1 cellular context compared by ENCODE assay signal in the genomic region with DNA sequence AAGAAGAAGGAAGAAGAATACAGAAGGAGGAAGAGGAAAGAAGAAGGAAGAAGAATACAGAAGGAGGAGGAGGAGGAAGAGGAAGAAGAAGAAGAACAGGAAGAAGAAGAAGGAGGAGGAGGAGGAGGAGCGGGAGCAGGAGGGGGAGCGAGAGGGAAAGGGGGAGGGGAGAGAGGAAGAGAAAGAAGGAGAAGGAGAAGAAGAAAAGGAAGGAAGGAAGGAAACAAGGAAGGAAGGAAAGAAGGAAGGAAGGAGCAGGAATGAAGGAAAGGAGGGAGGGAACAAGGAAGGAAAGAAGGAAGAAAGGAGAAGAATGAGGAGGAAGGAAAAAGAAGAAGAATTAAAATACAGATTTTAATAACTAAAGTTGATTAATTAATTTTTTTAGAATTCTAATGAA.
TF ChIP-seq lines count a peak whose summit lies in the region.

No MANE protein-coding gene starts in this region.

TF ChIP-seq in HEK293, 187 proteins besides CTCF, POLR2A, EP300 and RAD21 (continued from another document):
- TF ChIP-seq ZNF114 (tag by site-specific recombination; IDR thresholded peaks at IDR 0.05) (no peak), ZNF76 (tag by site-specific recombination; IDR thresholded peaks at IDR 0.05; ENCODE audit: borderline replicate concordance, low read depth) (no peak), ZNF585B (tag by site-specific recombination; IDR thresholded peaks at IDR 0.05) (no peak), TRIM28 (IDR thresholded peaks at IDR 0.05; ENCODE audit: borderline replicate concordance, low read length) (no peak), PRDM1 (tag by site-specific recombination; IDR thresholded peaks at IDR 0.05) (0 out of 2 replicates have a peak, but pooled peaks have one; percentile 6), SP2 (tag by site-specific recombination; IDR thresholded peaks at IDR 0.05) (no peak), YY2 (tag by site-specific recombination; IDR thresholded peaks at IDR 0.05) (no peak), ZNF837 (tag by site-specific recombination; IDR thresholded peaks at IDR 0.05) (no peak)
- TF ChIP-seq, protein P1, sequence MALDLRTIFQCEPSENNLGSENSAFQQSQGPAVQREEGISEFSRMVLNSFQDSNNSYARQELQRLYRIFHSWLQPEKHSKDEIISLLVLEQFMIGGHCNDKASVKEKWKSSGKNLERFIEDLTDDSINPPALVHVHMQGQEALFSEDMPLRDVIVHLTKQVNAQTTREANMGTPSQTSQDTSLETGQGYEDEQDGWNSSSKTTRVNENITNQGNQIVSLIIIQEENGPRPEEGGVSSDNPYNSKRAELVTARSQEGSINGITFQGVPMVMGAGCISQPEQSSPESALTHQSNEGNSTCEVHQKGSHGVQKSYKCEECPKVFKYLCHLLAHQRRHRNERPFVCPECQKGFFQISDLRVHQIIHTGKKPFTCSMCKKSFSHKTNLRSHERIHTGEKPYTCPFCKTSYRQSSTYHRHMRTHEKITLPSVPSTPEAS (tag by site-specific recombination; IDR thresholded peaks at IDR 0.05), result no peak
- TF ChIP-seq, protein P2, sequence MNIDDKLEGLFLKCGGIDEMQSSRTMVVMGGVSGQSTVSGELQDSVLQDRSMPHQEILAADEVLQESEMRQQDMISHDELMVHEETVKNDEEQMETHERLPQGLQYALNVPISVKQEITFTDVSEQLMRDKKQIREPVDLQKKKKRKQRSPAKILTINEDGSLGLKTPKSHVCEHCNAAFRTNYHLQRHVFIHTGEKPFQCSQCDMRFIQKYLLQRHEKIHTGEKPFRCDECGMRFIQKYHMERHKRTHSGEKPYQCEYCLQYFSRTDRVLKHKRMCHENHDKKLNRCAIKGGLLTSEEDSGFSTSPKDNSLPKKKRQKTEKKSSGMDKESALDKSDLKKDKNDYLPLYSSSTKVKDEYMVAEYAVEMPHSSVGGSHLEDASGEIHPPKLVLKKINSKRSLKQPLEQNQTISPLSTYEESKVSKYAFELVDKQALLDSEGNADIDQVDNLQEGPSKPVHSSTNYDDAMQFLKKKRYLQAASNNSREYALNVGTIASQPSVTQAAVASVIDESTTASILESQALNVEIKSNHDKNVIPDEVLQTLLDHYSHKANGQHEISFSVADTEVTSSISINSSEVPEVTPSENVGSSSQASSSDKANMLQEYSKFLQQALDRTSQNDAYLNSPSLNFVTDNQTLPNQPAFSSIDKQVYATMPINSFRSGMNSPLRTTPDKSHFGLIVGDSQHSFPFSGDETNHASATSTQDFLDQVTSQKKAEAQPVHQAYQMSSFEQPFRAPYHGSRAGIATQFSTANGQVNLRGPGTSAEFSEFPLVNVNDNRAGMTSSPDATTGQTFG (tag by site-specific recombination; IDR thresholded peaks at IDR 0.05; ENCODE audit: borderline replicate concordance), result no peak
